1 cellular context compared by ENCODE assay signal in genomic region chr11:65040520-65041205, GRCh38.
TF ChIP-seq lines count a peak whose summit lies in the region.

No MANE protein-coding gene starts in this region.

TF ChIP-seq in GM12878, 131 proteins besides CTCF, POLR2A, EP300 and RAD21 (continued from another document and continues in another):
- TF ChIP-seq, protein P1, sequence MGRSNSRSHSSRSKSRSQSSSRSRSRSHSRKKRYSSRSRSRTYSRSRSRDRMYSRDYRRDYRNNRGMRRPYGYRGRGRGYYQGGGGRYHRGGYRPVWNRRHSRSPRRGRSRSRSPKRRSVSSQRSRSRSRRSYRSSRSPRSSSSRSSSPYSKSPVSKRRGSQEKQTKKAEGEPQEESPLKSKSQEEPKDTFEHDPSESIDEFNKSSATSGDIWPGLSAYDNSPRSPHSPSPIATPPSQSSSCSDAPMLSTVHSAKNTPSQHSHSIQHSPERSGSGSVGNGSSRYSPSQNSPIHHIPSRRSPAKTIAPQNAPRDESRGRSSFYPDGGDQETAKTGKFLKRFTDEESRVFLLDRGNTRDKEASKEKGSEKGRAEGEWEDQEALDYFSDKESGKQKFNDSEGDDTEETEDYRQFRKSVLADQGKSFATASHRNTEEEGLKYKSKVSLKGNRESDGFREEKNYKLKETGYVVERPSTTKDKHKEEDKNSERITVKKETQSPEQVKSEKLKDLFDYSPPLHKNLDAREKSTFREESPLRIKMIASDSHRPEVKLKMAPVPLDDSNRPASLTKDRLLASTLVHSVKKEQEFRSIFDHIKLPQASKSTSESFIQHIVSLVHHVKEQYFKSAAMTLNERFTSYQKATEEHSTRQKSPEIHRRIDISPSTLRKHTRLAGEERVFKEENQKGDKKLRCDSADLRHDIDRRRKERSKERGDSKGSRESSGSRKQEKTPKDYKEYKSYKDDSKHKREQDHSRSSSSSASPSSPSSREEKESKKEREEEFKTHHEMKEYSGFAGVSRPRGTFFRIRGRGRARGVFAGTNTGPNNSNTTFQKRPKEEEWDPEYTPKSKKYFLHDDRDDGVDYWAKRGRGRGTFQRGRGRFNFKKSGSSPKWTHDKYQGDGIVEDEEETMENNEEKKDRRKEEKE (IDR thresholded peaks at IDR 0.05), result no peak
- TF ChIP-seq TCF7 (IDR thresholded peaks at IDR 0.05; ENCODE audit: borderline replicate concordance) (no peak), E4F1 (IDR thresholded peaks at IDR 0.05; ENCODE audit: borderline replicate concordance, partially characterized antibody) (no peak), CHD2 (IDR thresholded peaks at IDR 0.05; ENCODE audit: borderline replicate concordance, low read depth, low read length) (no peak), ESRRA (IDR thresholded peaks at IDR 0.05; ENCODE audit: low read length) (no peak), SREBF2 (IDR thresholded peaks at IDR 0.05; ENCODE audit: low read length) (no peak), RFX5 (IDR thresholded peaks at IDR 0.05; ENCODE audit: low read depth, low read length) (no peak), EED (IDR thresholded peaks at IDR 0.05; ENCODE audit: low read depth) (0 out of 2 replicates have a peak, but pooled peaks have one; percentile 12), SMARCA5 (IDR thresholded peaks at IDR 0.05) (no peak), NR2F1 (conservative IDR thresholded peaks at IDR 0.05) (no peak), BCL3 (IDR thresholded peaks at IDR 0.05; ENCODE audit: borderline replicate concordance, insufficient read depth, low read depth, low read length, poor library complexity, severe bottlenecking) (no peak), HDAC6 (IDR thresholded peaks at IDR 0.05; ENCODE audit: unreplicated experiment) (no peak), GATAD2B (conservative IDR thresholded peaks at IDR 0.05; ENCODE audit: low read depth) (no peak), HDGF (IDR thresholded peaks at IDR 0.05) (peak; percentile 91), NFYA (IDR thresholded peaks at IDR 0.05; ENCODE audit: borderline replicate concordance, low read depth, low read length) (no peak), RCOR1 (conservative IDR thresholded peaks at IDR 0.05; ENCODE audit: low read depth, low read length) (0 out of 2 replicates have a peak, but pooled peaks have one; percentile 65), MYC (IDR thresholded peaks at IDR 0.05; ENCODE audit: insufficient read depth, insufficient read length, insufficient replicate concordance, low read length, severe bottlenecking) (no peak), TCF12 (IDR thresholded peaks at IDR 0.05; ENCODE audit: low read depth, low read length) (no peak), TCF3 (IDR thresholded peaks at IDR 0.05; ENCODE audit: borderline replicate concordance, insufficient read depth, low read depth, low read length) (no peak), RELA (IDR thresholded peaks at IDR 0.05; ENCODE audit: borderline replicate concordance, partially characterized antibody) (no peak), SP1 (IDR thresholded peaks at IDR 0.05; ENCODE audit: low read depth, low read length) (peak; percentile 34), SUPT20H (IDR thresholded peaks at IDR 0.05; ENCODE audit: borderline replicate concordance, control insufficient read depth, low read depth, low read length) (no peak), YY1 (IDR thresholded peaks at IDR 0.05; ENCODE audit: low read depth, low read length) (peak; percentile 71), IKZF2 (IDR thresholded peaks at IDR 0.05) (no peak), WRNIP1 (IDR thresholded peaks at IDR 0.05; ENCODE audit: borderline replicate concordance, low read depth, low read length) (no peak), BACH1 (IDR thresholded peaks at IDR 0.05; ENCODE audit: borderline replicate concordance) (no peak), YBX1 (IDR thresholded peaks at IDR 0.05) (no peak), BHLHE40 (IDR thresholded peaks at IDR 0.05; ENCODE audit: borderline replicate concordance in 1 of 2, low read depth in 2 of 2, low read length in 1 of 2) (no peak), KAT2A (conservative IDR thresholded peaks at IDR 0.05; ENCODE audit: control insufficient read depth, low read depth, low read length) (no peak), PAX5 (IDR thresholded peaks at IDR 0.05; ENCODE audit: borderline replicate concordance, low read depth, low read length) (0 out of 2 replicates have a peak, but pooled peaks have one; percentile 7), POU2F2 (IDR thresholded peaks at IDR 0.05; ENCODE audit: borderline replicate concordance, low read depth, low read length) (0 out of 3 replicates have a peak, but pooled peaks have one; percentile 25)
- TF ChIP-seq, protein P2, sequence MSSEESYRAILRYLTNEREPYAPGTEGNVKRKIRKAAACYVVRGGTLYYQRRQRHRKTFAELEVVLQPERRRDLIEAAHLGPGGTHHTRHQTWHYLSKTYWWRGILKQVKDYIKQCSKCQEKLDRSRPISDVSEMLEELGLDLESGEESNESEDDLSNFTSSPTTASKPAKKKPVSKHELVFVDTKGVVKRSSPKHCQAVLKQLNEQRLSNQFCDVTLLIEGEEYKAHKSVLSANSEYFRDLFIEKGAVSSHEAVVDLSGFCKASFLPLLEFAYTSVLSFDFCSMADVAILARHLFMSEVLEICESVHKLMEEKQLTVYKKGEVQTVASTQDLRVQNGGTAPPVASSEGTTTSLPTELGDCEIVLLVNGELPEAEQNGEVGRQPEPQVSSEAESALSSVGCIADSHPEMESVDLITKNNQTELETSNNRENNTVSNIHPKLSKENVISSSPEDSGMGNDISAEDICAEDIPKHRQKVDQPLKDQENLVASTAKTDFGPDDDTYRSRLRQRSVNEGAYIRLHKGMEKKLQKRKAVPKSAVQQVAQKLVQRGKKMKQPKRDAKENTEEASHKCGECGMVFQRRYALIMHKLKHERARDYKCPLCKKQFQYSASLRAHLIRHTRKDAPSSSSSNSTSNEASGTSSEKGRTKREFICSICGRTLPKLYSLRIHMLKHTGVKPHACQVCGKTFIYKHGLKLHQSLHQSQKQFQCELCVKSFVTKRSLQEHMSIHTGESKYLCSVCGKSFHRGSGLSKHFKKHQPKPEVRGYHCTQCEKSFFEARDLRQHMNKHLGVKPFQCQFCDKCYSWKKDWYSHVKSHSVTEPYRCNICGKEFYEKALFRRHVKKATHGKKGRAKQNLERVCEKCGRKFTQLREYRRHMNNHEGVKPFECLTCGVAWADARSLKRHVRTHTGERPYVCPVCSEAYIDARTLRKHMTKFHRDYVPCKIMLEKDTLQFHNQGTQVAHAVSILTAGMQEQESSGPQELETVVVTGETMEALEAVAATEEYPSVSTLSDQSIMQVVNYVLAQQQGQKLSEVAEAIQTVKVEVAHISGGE (CRISPR knock-in tag; IDR thresholded peaks at IDR 0.05), result no peak
- TF ChIP-seq, protein P3, sequence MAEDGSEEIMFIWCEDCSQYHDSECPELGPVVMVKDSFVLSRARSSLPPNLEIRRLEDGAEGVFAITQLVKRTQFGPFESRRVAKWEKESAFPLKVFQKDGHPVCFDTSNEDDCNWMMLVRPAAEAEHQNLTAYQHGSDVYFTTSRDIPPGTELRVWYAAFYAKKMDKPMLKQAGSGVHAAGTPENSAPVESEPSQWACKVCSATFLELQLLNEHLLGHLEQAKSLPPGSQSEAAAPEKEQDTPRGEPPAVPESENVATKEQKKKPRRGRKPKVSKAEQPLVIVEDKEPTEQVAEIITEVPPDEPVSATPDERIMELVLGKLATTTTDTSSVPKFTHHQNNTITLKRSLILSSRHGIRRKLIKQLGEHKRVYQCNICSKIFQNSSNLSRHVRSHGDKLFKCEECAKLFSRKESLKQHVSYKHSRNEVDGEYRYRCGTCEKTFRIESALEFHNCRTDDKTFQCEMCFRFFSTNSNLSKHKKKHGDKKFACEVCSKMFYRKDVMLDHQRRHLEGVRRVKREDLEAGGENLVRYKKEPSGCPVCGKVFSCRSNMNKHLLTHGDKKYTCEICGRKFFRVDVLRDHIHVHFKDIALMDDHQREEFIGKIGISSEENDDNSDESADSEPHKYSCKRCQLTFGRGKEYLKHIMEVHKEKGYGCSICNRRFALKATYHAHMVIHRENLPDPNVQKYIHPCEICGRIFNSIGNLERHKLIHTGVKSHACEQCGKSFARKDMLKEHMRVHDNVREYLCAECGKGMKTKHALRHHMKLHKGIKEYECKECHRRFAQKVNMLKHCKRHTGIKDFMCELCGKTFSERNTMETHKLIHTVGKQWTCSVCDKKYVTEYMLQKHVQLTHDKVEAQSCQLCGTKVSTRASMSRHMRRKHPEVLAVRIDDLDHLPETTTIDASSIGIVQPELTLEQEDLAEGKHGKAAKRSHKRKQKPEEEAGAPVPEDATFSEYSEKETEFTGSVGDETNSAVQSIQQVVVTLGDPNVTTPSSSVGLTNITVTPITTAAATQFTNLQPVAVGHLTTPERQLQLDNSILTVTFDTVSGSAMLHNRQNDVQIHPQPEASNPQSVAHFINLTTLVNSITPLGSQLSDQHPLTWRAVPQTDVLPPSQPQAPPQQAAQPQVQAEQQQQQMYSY (CRISPR knock-in tag; IDR thresholded peaks at IDR 0.05), result no peak
- TF ChIP-seq, protein P4, sequence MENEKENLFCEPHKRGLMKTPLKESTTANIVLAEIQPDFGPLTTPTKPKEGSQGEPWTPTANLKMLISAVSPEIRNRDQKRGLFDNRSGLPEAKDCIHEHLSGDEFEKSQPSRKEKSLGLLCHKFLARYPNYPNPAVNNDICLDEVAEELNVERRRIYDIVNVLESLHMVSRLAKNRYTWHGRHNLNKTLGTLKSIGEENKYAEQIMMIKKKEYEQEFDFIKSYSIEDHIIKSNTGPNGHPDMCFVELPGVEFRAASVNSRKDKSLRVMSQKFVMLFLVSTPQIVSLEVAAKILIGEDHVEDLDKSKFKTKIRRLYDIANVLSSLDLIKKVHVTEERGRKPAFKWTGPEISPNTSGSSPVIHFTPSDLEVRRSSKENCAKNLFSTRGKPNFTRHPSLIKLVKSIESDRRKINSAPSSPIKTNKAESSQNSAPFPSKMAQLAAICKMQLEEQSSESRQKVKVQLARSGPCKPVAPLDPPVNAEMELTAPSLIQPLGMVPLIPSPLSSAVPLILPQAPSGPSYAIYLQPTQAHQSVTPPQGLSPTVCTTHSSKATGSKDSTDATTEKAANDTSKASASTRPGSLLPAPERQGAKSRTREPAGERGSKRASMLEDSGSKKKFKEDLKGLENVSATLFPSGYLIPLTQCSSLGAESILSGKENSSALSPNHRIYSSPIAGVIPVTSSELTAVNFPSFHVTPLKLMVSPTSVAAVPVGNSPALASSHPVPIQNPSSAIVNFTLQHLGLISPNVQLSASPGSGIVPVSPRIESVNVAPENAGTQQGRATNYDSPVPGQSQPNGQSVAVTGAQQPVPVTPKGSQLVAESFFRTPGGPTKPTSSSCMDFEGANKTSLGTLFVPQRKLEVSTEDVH (IDR thresholded peaks at IDR 0.05; ENCODE audit: low read depth, partially characterized antibody), result no peak
- TF ChIP-seq, protein P5, sequence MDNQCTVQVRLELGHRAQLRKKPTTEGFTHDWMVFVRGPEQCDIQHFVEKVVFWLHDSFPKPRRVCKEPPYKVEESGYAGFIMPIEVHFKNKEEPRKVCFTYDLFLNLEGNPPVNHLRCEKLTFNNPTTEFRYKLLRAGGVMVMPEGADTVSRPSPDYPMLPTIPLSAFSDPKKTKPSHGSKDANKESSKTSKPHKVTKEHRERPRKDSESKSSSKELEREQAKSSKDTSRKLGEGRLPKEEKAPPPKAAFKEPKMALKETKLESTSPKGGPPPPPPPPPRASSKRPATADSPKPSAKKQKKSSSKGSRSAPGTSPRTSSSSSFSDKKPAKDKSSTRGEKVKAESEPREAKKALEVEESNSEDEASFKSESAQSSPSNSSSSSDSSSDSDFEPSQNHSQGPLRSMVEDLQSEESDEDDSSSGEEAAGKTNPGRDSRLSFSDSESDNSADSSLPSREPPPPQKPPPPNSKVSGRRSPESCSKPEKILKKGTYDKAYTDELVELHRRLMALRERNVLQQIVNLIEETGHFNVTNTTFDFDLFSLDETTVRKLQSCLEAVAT (IDR thresholded peaks at IDR 0.05), result peak; percentile 55; the same call in 1 of the 2 replicates
- TF ChIP-seq, protein P6, sequence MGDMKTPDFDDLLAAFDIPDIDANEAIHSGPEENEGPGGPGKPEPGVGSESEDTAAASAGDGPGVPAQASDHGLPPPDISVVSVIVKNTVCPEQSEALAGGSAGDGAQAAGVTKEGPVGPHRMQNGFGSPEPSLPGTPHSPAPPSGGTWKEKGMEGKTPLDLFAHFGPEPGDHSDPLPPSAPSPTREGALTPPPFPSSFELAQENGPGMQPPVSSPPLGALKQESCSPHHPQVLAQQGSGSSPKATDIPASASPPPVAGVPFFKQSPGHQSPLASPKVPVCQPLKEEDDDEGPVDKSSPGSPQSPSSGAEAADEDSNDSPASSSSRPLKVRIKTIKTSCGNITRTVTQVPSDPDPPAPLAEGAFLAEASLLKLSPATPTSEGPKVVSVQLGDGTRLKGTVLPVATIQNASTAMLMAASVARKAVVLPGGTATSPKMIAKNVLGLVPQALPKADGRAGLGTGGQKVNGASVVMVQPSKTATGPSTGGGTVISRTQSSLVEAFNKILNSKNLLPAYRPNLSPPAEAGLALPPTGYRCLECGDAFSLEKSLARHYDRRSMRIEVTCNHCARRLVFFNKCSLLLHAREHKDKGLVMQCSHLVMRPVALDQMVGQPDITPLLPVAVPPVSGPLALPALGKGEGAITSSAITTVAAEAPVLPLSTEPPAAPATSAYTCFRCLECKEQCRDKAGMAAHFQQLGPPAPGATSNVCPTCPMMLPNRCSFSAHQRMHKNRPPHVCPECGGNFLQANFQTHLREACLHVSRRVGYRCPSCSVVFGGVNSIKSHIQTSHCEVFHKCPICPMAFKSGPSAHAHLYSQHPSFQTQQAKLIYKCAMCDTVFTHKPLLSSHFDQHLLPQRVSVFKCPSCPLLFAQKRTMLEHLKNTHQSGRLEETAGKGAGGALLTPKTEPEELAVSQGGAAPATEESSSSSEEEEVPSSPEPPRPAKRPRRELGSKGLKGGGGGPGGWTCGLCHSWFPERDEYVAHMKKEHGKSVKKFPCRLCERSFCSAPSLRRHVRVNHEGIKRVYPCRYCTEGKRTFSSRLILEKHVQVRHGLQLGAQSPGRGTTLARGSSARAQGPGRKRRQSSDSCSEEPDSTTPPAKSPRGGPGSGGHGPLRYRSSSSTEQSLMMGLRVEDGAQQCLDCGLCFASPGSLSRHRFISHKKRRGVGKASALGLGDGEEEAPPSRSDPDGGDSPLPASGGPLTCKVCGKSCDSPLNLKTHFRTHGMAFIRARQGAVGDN (IDR thresholded peaks at IDR 0.05), result no peak
